In genomic region chr22:43969021-43969878, GRCh38 we compare ENCODE assay signal across 22 cellular contexts. TPM values are rescaled to one million over a fixed set of nuclear protein-coding genes. Genes with fewer than 3 reads are reported as not detected.
"Had no signal": no experiment of that assay in that cellular context is flagged by ENCODE, and none has a peak within 500 bp of the region (broad histone marks: within the 10 kb centered on the region; RNA-seq: fewer than 3 reads in every experiment).

No MANE protein-coding gene starts in this region.

- H3K27ac Mint-ChIP-seq: activated CD4-positive, alpha-beta T cell treated with anti-CD3 and anti-CD28 coated beads, Interleukin-2, amount 10 ng/mL, durations not matched to agents 24 days and 14 days; natural killer cell treated with Interleukin-12 subunit alpha and Interleukin-12 subunit beta and Interleukin-15 and Interleukin-18, amount 100 ng/mL, for 72 hours; T-helper 17 cell had no signal

- ATAC-seq: activated naive CD4-positive, alpha-beta T cell treated with anti-CD3 and anti-CD28 coated beads, Interleukin-2, amount 50 U/mL, for 72 hours; natural killer cell treated with Interleukin-12 subunit alpha and Interleukin-12 subunit beta and Interleukin-15 and Interleukin-18, amount 100 ng/mL, for 72 hours; stimulated activated naive CD8-positive, alpha-beta T cell treated with anti-CD3 and anti-CD28 coated beads, Interleukin-15, Interleukin-2, amounts not matched to agents 100 U/mL and 50 U/mL, for 24 hours; T-helper 17 cell had no signal

- DNase-seq: activated CD4-positive, alpha-beta T cell treated with anti-CD3 and anti-CD28 coated beads, Interleukin-2, amount 10 ng/mL, durations not matched to agents 24 days and 14 days; activated CD8-positive, alpha-beta memory T cell treated with anti-CD3 and anti-CD28 coated beads for 24 hours; activated CD8-positive, alpha-beta memory T cell treated with anti-CD3 and anti-CD28 coated beads, Interleukin-2, amount 50 U/mL, for 48 hours; activated effector memory CD4-positive, alpha-beta T cell treated with Interleukin-2 at 50 U/mL for 16 hours; activated T-cell treated with anti-CD3 and anti-CD28 coated beads, Interleukin-2, amount 50 U/mL, for 48 hours; adrenal gland; cerebellar nuclear complex; effector CD4-positive, alpha-beta T cell; esophagus squamous epithelium; occipital lobe; retina; stimulated activated CD4-positive, alpha-beta T cell treated with anti-CD3 and anti-CD28 coated beads, Interleukin-12 subunit alpha, Interleukin-12 subunit beta, amount 100 ng/mL, for 4 hours; stimulated activated CD4-positive, alpha-beta T cell treated with anti-CD3 and anti-CD28 coated beads, Interleukin-1b, Interleukin-23, amount 100 ng/mL, for 48 hours; stimulated activated CD8-positive, alpha-beta memory T cell treated with anti-CD3 and anti-CD28 coated beads, Interleukin-4, amount 100 ng/mL, for 48 hours; stimulated activated naive CD8-positive, alpha-beta T cell treated with anti-CD3 and anti-CD28 coated beads, Interleukin-15, Interleukin-2, amounts not matched to agents 100 U/mL and 50 U/mL, for 24 hours; T-helper 17 cell; transverse colon had no signal

- H3K27me3 Mint-ChIP-seq: activated CD4-positive, alpha-beta T cell treated with anti-CD3 and anti-CD28 coated beads, Interleukin-2, amount 10 ng/mL, durations not matched to agents 24 days and 14 days; natural killer cell treated with Interleukin-12 subunit alpha and Interleukin-12 subunit beta and Interleukin-15 and Interleukin-18, amount 100 ng/mL, for 72 hours; T-helper 17 cell had no signal

- FAIRE-seq: astrocyte, endothelial cell of umbilical vein, TTC549 had no signal

- H3K4me3 Mint-ChIP-seq: activated CD4-positive, alpha-beta T cell treated with anti-CD3 and anti-CD28 coated beads, Interleukin-2, amount 10 ng/mL, durations not matched to agents 24 days and 14 days; natural killer cell treated with Interleukin-12 subunit alpha and Interleukin-12 subunit beta and Interleukin-15 and Interleukin-18, amount 100 ng/mL, for 72 hours; T-helper 17 cell had no signal

- H3K9me3 Mint-ChIP-seq: activated CD4-positive, alpha-beta T cell treated with anti-CD3 and anti-CD28 coated beads, Interleukin-2, amount 10 ng/mL, durations not matched to agents 24 days and 14 days; activated naive CD4-positive, alpha-beta T cell treated with anti-CD3 and anti-CD28 coated beads, Interleukin-2, amount 50 U/mL, for 72 hours; natural killer cell treated with Interleukin-12 subunit alpha and Interleukin-12 subunit beta and Interleukin-15 and Interleukin-18, amount 100 ng/mL, for 72 hours had no signal

RNA-seq across cellular contexts. Expression of gene PNPLA3, which starts 45.6 kb away (rescaled TPM):
- total RNA-seq: T-helper 17 cell had no signal
